ENCODE assay signal across 14 cellular contexts in the genomic region with DNA sequence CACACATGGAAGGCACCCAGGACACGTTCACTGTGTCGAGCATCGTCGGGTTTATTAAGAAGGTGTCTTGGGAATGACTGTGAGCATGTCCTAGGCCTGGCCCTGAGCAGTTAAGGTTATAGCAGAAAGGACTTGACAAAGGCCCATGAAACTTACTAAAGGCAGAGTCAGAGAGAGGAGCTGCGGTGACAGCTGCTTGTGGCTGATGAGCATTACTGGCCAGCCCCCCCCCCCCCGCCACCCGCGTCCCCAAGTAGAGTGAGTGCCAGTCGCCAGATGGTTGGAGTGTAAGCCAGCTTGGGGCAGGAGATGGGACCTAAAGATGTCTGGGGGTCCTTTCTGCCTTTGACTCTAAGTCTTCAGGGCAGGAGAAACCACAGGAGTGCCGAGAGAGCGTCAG.
"Had no signal": no experiment of that assay in that cellular context is flagged by ENCODE, and none has a peak within 500 bp of the region (broad histone marks: within the 10 kb centered on the region; RNA-seq: fewer than 3 reads in every experiment).

No MANE protein-coding gene starts in this region.

- H3K27ac ChIP-seq: esophagus muscularis mucosa, hepatocyte, lower lobe of right lung, upper lobe of right lung had no signal

- H3K9me3 ChIP-seq: esophagus muscularis mucosa, lower lobe of right lung, upper lobe of right lung had no signal

- H3K4me3 ChIP-seq: esophagus muscularis mucosa, hepatocyte, lower lobe of right lung, upper lobe of right lung had no signal

- ATAC-seq: lower lobe of right lung; natural killer cell treated with Interleukin-12 subunit alpha and Interleukin-12 subunit beta and Interleukin-15 and Interleukin-18, amount 100 ng/mL, for 72 hours; stimulated activated naive B cell treated with anti-CD40 and anti-IgM and Interleukin-4, amounts not matched to agents 10 μg/mL and 1 μg/mL and 100 μg/mL, for 72 hours; upper lobe of right lung had no signal

- H3K27me3 Mint-ChIP-seq: activated B cell treated with CpG ODN at 0.5 μM for 24 hours; activated CD4-positive, alpha-beta memory T cell treated with anti-CD3 and anti-CD28 coated beads for 36 hours; activated naive CD8-positive, alpha-beta T cell had no signal

- H3K27me3 ChIP-seq: esophagus muscularis mucosa, hepatocyte, upper lobe of right lung had no signal

- H3K27ac Mint-ChIP-seq: activated B cell treated with CpG ODN at 0.5 μM for 24 hours; activated CD4-positive, alpha-beta memory T cell treated with anti-CD3 and anti-CD28 coated beads for 36 hours; activated naive CD8-positive, alpha-beta T cell; dendritic cell treated with granulocyte-macrophage colony-stimulating factor and Interleukin-4, amounts not matched to agents 40 ng/mL and 50 ng/mL, for 4 days; natural killer cell treated with Interleukin-12 subunit alpha and Interleukin-12 subunit beta and Interleukin-15 and Interleukin-18, amount 100 ng/mL, for 72 hours; stimulated activated naive B cell treated with anti-CD40 and anti-IgM and Interleukin-4, amounts not matched to agents 10 μg/mL and 1 μg/mL and 100 μg/mL, for 72 hours had no signal

- H3K9me3 Mint-ChIP-seq: activated B cell treated with CpG ODN at 0.5 μM for 24 hours; activated CD4-positive, alpha-beta memory T cell treated with anti-CD3 and anti-CD28 coated beads for 36 hours; dendritic cell treated with granulocyte-macrophage colony-stimulating factor and Interleukin-4, amounts not matched to agents 40 ng/mL and 50 ng/mL, for 4 days; natural killer cell treated with Interleukin-12 subunit alpha and Interleukin-12 subunit beta and Interleukin-15 and Interleukin-18, amount 100 ng/mL, for 72 hours had no signal

- H3K36me3 Mint-ChIP-seq: activated CD4-positive, alpha-beta memory T cell treated with anti-CD3 and anti-CD28 coated beads for 36 hours; activated naive CD8-positive, alpha-beta T cell; natural killer cell treated with Interleukin-12 subunit alpha and Interleukin-12 subunit beta and Interleukin-15 and Interleukin-18, amount 100 ng/mL, for 72 hours; stimulated activated naive B cell treated with anti-CD40 and anti-IgM and Interleukin-4, amounts not matched to agents 10 μg/mL and 1 μg/mL and 100 μg/mL, for 72 hours had no signal

- DNase-seq: activated B cell treated with CpG ODN at 0.5 μM for 24 hours; activated CD4-positive, alpha-beta memory T cell treated with anti-CD3 and anti-CD28 coated beads for 36 hours; activated CD4-positive, alpha-beta T cell treated with anti-CD3 and anti-CD28 coated beads for 4 hours; activated T-cell treated with anti-CD3 and anti-CD28 coated beads for 4 hours; effector CD8-positive, alpha-beta T cell; lower lobe of right lung; nucleus accumbens; stimulated activated naive B cell treated with anti-CD40 and anti-IgM and Interleukin-4, amounts not matched to agents 10 μg/mL and 1 μg/mL and 100 μg/mL, for 72 hours; upper lobe of right lung had no signal

- H3K4me3 Mint-ChIP-seq: activated B cell treated with CpG ODN at 0.5 μM for 24 hours; activated CD4-positive, alpha-beta memory T cell treated with anti-CD3 and anti-CD28 coated beads for 36 hours; activated naive CD8-positive, alpha-beta T cell; dendritic cell treated with granulocyte-macrophage colony-stimulating factor and Interleukin-4, amounts not matched to agents 40 ng/mL and 50 ng/mL, for 4 days; natural killer cell treated with Interleukin-12 subunit alpha and Interleukin-12 subunit beta and Interleukin-15 and Interleukin-18, amount 100 ng/mL, for 72 hours; stimulated activated naive B cell treated with anti-CD40 and anti-IgM and Interleukin-4, amounts not matched to agents 10 μg/mL and 1 μg/mL and 100 μg/mL, for 72 hours had no signal

- H3K36me3 ChIP-seq: lower lobe of right lung, upper lobe of right lung had no signal
